In the genomic region with DNA sequence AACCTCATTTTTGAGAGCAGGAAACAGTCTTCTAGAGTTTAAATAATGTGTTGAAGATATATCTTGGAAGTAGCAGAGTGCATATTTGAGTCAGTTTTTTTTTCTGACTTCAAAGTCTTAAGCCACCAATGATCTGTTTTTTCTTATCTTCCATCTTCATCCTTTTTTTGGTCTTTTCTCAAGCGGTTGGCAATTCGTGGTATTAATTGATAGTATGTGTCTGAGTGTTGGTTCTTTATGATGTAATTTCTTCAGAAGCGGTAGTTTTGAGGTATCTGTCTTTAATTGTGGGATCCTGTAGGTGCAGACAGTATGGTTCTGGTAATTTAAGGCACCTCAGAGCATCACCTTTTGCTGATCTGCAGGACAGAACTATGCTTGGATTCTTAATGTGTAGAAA, we compare ENCODE assay signal across 1 cellular context.
TF ChIP-seq lines count a peak whose summit lies in the region.

No MANE protein-coding gene starts in this region.

TF ChIP-seq in WTC11, 78 proteins besides CTCF, POLR2A, EP300 and RAD21 (continued from another document):
- TF ChIP-seq, protein P1, sequence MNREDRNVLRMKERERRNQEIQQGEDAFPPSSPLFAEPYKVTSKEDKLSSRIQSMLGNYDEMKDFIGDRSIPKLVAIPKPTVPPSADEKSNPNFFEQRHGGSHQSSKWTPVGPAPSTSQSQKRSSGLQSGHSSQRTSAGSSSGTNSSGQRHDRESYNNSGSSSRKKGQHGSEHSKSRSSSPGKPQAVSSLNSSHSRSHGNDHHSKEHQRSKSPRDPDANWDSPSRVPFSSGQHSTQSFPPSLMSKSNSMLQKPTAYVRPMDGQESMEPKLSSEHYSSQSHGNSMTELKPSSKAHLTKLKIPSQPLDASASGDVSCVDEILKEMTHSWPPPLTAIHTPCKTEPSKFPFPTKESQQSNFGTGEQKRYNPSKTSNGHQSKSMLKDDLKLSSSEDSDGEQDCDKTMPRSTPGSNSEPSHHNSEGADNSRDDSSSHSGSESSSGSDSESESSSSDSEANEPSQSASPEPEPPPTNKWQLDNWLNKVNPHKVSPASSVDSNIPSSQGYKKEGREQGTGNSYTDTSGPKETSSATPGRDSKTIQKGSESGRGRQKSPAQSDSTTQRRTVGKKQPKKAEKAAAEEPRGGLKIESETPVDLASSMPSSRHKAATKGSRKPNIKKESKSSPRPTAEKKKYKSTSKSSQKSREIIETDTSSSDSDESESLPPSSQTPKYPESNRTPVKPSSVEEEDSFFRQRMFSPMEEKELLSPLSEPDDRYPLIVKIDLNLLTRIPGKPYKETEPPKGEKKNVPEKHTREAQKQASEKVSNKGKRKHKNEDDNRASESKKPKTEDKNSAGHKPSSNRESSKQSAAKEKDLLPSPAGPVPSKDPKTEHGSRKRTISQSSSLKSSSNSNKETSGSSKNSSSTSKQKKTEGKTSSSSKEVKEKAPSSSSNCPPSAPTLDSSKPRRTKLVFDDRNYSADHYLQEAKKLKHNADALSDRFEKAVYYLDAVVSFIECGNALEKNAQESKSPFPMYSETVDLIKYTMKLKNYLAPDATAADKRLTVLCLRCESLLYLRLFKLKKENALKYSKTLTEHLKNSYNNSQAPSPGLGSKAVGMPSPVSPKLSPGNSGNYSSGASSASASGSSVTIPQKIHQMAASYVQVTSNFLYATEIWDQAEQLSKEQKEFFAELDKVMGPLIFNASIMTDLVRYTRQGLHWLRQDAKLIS (CRISPR knock-in tag; IDR thresholded peaks at IDR 0.05; ENCODE audit: borderline replicate concordance), result no peak
- TF ChIP-seq, protein P2, sequence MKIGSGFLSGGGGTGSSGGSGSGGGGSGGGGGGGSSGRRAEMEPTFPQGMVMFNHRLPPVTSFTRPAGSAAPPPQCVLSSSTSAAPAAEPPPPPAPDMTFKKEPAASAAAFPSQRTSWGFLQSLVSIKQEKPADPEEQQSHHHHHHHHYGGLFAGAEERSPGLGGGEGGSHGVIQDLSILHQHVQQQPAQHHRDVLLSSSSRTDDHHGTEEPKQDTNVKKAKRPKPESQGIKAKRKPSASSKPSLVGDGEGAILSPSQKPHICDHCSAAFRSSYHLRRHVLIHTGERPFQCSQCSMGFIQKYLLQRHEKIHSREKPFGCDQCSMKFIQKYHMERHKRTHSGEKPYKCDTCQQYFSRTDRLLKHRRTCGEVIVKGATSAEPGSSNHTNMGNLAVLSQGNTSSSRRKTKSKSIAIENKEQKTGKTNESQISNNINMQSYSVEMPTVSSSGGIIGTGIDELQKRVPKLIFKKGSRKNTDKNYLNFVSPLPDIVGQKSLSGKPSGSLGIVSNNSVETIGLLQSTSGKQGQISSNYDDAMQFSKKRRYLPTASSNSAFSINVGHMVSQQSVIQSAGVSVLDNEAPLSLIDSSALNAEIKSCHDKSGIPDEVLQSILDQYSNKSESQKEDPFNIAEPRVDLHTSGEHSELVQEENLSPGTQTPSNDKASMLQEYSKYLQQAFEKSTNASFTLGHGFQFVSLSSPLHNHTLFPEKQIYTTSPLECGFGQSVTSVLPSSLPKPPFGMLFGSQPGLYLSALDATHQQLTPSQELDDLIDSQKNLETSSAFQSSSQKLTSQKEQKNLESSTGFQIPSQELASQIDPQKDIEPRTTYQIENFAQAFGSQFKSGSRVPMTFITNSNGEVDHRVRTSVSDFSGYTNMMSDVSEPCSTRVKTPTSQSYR (CRISPR knock-in tag; IDR thresholded peaks at IDR 0.05), result no peak
- TF ChIP-seq CREM (CRISPR knock-in tag; IDR thresholded peaks at IDR 0.05), result no peak
- TF ChIP-seq, protein P3, sequence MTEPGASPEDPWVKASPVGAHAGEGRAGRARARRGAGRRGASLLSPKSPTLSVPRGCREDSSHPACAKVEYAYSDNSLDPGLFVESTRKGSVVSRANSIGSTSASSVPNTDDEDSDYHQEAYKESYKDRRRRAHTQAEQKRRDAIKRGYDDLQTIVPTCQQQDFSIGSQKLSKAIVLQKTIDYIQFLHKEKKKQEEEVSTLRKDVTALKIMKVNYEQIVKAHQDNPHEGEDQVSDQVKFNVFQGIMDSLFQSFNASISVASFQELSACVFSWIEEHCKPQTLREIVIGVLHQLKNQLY (CRISPR knock-in tag; IDR thresholded peaks at IDR 0.05), result no peak
- TF ChIP-seq, protein P4, sequence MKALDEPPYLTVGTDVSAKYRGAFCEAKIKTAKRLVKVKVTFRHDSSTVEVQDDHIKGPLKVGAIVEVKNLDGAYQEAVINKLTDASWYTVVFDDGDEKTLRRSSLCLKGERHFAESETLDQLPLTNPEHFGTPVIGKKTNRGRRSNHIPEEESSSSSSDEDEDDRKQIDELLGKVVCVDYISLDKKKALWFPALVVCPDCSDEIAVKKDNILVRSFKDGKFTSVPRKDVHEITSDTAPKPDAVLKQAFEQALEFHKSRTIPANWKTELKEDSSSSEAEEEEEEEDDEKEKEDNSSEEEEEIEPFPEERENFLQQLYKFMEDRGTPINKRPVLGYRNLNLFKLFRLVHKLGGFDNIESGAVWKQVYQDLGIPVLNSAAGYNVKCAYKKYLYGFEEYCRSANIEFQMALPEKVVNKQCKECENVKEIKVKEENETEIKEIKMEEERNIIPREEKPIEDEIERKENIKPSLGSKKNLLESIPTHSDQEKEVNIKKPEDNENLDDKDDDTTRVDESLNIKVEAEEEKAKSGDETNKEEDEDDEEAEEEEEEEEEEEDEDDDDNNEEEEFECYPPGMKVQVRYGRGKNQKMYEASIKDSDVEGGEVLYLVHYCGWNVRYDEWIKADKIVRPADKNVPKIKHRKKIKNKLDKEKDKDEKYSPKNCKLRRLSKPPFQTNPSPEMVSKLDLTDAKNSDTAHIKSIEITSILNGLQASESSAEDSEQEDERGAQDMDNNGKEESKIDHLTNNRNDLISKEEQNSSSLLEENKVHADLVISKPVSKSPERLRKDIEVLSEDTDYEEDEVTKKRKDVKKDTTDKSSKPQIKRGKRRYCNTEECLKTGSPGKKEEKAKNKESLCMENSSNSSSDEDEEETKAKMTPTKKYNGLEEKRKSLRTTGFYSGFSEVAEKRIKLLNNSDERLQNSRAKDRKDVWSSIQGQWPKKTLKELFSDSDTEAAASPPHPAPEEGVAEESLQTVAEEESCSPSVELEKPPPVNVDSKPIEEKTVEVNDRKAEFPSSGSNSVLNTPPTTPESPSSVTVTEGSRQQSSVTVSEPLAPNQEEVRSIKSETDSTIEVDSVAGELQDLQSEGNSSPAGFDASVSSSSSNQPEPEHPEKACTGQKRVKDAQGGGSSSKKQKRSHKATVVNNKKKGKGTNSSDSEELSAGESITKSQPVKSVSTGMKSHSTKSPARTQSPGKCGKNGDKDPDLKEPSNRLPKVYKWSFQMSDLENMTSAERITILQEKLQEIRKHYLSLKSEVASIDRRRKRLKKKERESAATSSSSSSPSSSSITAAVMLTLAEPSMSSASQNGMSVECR (CRISPR knock-in tag; IDR thresholded peaks at IDR 0.05; ENCODE audit: borderline replicate concordance), result no peak
- TF ChIP-seq E2F1 (CRISPR knock-in tag; IDR thresholded peaks at IDR 0.05), result no peak
- no peak for TF ChIP-seq GABPB1 (CRISPR knock-in tag; IDR thresholded peaks at IDR 0.05)
- TF ChIP-seq, protein P5, sequence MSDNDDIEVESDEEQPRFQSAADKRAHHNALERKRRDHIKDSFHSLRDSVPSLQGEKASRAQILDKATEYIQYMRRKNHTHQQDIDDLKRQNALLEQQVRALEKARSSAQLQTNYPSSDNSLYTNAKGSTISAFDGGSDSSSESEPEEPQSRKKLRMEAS (CRISPR knock-in tag; IDR thresholded peaks at IDR 0.05), result no peak
- no peak for TF ChIP-seq NFYB (CRISPR knock-in tag; conservative IDR thresholded peaks at IDR 0.05; ENCODE audit: low read depth)
